In the genomic region with DNA sequence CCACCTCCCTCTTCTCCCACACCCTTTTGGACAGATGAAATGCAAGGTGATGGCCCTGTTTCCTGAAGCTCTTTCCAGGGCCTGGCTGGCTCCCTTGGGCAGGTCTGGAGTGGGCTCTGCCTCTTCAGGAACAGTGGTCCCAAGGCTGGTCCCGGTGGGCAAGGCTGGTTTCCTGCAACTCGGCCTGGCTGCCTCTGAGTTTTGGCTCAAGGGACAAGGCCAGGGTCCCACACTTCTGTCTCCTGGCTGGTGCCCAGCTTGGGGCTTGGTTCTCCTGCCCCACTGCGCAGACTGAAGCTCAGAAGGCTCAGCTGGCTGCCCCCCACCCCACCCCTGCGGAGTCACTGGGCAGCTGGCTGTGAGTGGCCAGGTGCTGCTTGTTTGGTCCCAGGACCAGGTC, we compare ENCODE assay signal across 9 cellular contexts. TPM values are rescaled to one million over a fixed set of nuclear protein-coding genes. Genes with fewer than 3 reads are reported as not detected.
A peak's percentile ranks its signal among the peaks of the same experiment; 100 is the strongest.
DNase-seq lines count a peak whose midpoint lies in the region; ATAC-seq and TF ChIP-seq lines count a peak whose summit lies in the region.
"Had no signal": no experiment of that assay in that cellular context is flagged by ENCODE, and none has a peak within 500 bp of the region (broad histone marks: within the 10 kb centered on the region; RNA-seq: fewer than 3 reads in every experiment).

No MANE protein-coding gene starts in this region.

- H3K27me3 Mint-ChIP-seq in CD4-positive, CD25-positive, alpha-beta regulatory T cell, result peaks cover 13% of the 10 kb centered on the region
- no peaks in the 10 kb centered on the region for H3K27me3 Mint-ChIP-seq in effector memory CD8-positive, alpha-beta T cell
- peaks cover 44% of the 10 kb centered on the region for H3K27me3 Mint-ChIP-seq in neural crest cell (ENCODE audit: low read depth)

- no peak overlapping the region for H3K4me3 ChIP-seq in CD4-positive, CD25-positive, alpha-beta regulatory T cell (ENCODE audit: low read depth, low read length)
- peak overlapping the region; percentile 13 for H3K4me3 ChIP-seq in NT2/D1 (ENCODE audit: insufficient read length, low read depth)

- H3K4me1 Mint-ChIP-seq in CD4-positive, CD25-positive, alpha-beta regulatory T cell, result peaks cover 3 to 33% (median 10%) of the 10 kb centered on the region in 4 donors
- peaks cover 32 to 36% of the 10 kb centered on the region in 2 donors for H3K4me1 Mint-ChIP-seq in effector memory CD8-positive, alpha-beta T cell (ENCODE audit: low read depth in 2 of 2)
- H3K4me1 Mint-ChIP-seq in neural crest cell, result peaks cover 34% of the 10 kb centered on the region

- no peak for TF ChIP-seq CTCF in neural crest cell (conservative IDR thresholded peaks at IDR 0.05)

- no peak for DNase-seq in CD4-positive, CD25-positive, alpha-beta regulatory T cell
- DNase-seq in NT2/D1 (ENCODE audit: low read depth, low spot score) (no peak), neural crest cell (ENCODE audit: low read depth, low spot score) (no peak), SKM-1 treated with dmso at 0.1 percent for 144 hours (lab: John Stamatoyannopoulos, UW; ENCODE audit: unreplicated experiment) (no peak), NCI-H1436 (lab: John Stamatoyannopoulos, UW) (no peak)
- DNase-seq in effector memory CD8-positive, alpha-beta T cell, result no peak
- DNase-seq: NCI-H1105 had no signal

- H3K4me1 ChIP-seq in CD4-positive, CD25-positive, alpha-beta regulatory T cell (ENCODE audit: control insufficient read depth, insufficient read depth, low read length, poor library complexity, severe bottlenecking), result peaks cover 58% of the 10 kb centered on the region
- H3K4me1 ChIP-seq in NT2/D1 (ENCODE audit: insufficient read depth, insufficient read length), result peaks cover 27% of the 10 kb centered on the region

- H3K36me3 ChIP-seq in CD4-positive, CD25-positive, alpha-beta regulatory T cell (ENCODE audit: control insufficient read depth, insufficient read depth, low read length), result peaks cover 4% of the 10 kb centered on the region
- peaks cover 31% of the 10 kb centered on the region for H3K36me3 ChIP-seq in NT2/D1 (ENCODE audit: insufficient read depth, insufficient read length, low read length)

- no peaks in the 10 kb centered on the region for H3K9me3 ChIP-seq in CD4-positive, CD25-positive, alpha-beta regulatory T cell (ENCODE audit: control insufficient read depth in 2 of 2, low read length in 2 of 2)
- H3K9me3 ChIP-seq in NT2/D1 (ENCODE audit: insufficient read depth, low read length), result no peaks in the 10 kb centered on the region

- peak overlapping the region; percentile 70 for H3K9ac ChIP-seq in NT2/D1 (ENCODE audit: insufficient read length, low read depth)

- no peak for ATAC-seq in CD4-positive, CD25-positive, alpha-beta regulatory T cell (ENCODE audit: low read depth in 2 of 2)
- no peak for ATAC-seq in effector memory CD8-positive, alpha-beta T cell (replicated peaks)
- no peak for ATAC-seq in activated CD4-positive, CD25-positive, alpha-beta regulatory T cell treated with anti-CD3 and anti-CD28 coated beads, Interleukin-2, amount 50 U/mL, for 24 hours
- no peak for ATAC-seq in esophagus mucosa

- H3K27ac Mint-ChIP-seq in CD4-positive, CD25-positive, alpha-beta regulatory T cell, result peak overlapping the region in 1 of 3 donors; percentile 90
- peak overlapping the region in 1 of 2 donors; percentile 65 for H3K27ac Mint-ChIP-seq in effector memory CD8-positive, alpha-beta T cell
- no peak overlapping the region for H3K27ac Mint-ChIP-seq in neural crest cell (ENCODE audit: unreplicated experiment)

- H3K36me3 Mint-ChIP-seq in CD4-positive, CD25-positive, alpha-beta regulatory T cell, result peaks cover 8% of the 10 kb centered on the region
- H3K36me3 Mint-ChIP-seq in effector memory CD8-positive, alpha-beta T cell (ENCODE audit: insufficient read depth), result peaks cover 33% of the 10 kb centered on the region
- peaks cover 7% of the 10 kb centered on the region for H3K36me3 Mint-ChIP-seq in neural crest cell (ENCODE audit: low read depth)

- no peak overlapping the region for H3K27ac ChIP-seq in CD4-positive, CD25-positive, alpha-beta regulatory T cell (ENCODE audit: insufficient read depth, low read length, poor library complexity, severe bottlenecking)

- H3K27me3 ChIP-seq in CD4-positive, CD25-positive, alpha-beta regulatory T cell (ENCODE audit: control insufficient read depth, insufficient read depth, low read length), result no peaks in the 10 kb centered on the region
- H3K27me3 ChIP-seq in NT2/D1 (ENCODE audit: insufficient read depth, insufficient read length), result peaks cover 35% of the 10 kb centered on the region

- peaks cover 0 to 3% (median 0%) of the 10 kb centered on the region in 7 donors for H3K9me3 Mint-ChIP-seq in CD4-positive, CD25-positive, alpha-beta regulatory T cell
- H3K9me3 Mint-ChIP-seq in effector memory CD8-positive, alpha-beta T cell, result no peaks in the 10 kb centered on the region
- no peaks in the 10 kb centered on the region for H3K9me3 Mint-ChIP-seq in neural crest cell

- H3K4me3 Mint-ChIP-seq in CD4-positive, CD25-positive, alpha-beta regulatory T cell, result peak overlapping the region; percentile 87 to 98 (median 90)
- H3K4me3 Mint-ChIP-seq in effector memory CD8-positive, alpha-beta T cell, result peak overlapping the region; percentile 90 to 94
- peak overlapping the region; percentile 92 for H3K4me3 Mint-ChIP-seq in neural crest cell

RNA-seq across cellular contexts. Expression of a gene that starts 3.8 kb away (rescaled TPM):
- total RNA-seq in CD4-positive, CD25-positive, alpha-beta regulatory T cell, result 1,684 TPM
- polyA plus RNA-seq in CD4-positive, CD25-positive, alpha-beta regulatory T cell, result 1,000 to 10,000 TPM; 1,881 to 2,724 (median 2,486) TPM
- total RNA-seq in neural crest cell (4,235 and 4,315 TPM in 2 replicates), esophagus mucosa (4,027 TPM)

RNA-seq across cellular contexts. Expression of a gene that starts 11.7 kb away (rescaled TPM):
- total RNA-seq in CD4-positive, CD25-positive, alpha-beta regulatory T cell, result 0.74 TPM
- polyA plus RNA-seq in CD4-positive, CD25-positive, alpha-beta regulatory T cell, result under 1 TPM in 1 of 4 donors, not detected in 3; 0.17 TPM
- total RNA-seq in neural crest cell, result 0.43 and 0.56 TPM in 2 replicates
- 0.76 TPM for total RNA-seq in esophagus mucosa

RNA-seq across cellular contexts. Expression of a gene that starts 35.7 kb away (rescaled TPM):
- 28.1 TPM for total RNA-seq in CD4-positive, CD25-positive, alpha-beta regulatory T cell
- 10 to 100 TPM in 2 of 4 donors, 1 to 10 TPM in 2; 8.2 to 13.0 (median 10.4) TPM for polyA plus RNA-seq in CD4-positive, CD25-positive, alpha-beta regulatory T cell
- total RNA-seq in neural crest cell (45.0 and 48.3 TPM in 2 replicates), esophagus mucosa (16.3 TPM)
